24 cellular contexts compared by ENCODE assay signal in the genomic region with DNA sequence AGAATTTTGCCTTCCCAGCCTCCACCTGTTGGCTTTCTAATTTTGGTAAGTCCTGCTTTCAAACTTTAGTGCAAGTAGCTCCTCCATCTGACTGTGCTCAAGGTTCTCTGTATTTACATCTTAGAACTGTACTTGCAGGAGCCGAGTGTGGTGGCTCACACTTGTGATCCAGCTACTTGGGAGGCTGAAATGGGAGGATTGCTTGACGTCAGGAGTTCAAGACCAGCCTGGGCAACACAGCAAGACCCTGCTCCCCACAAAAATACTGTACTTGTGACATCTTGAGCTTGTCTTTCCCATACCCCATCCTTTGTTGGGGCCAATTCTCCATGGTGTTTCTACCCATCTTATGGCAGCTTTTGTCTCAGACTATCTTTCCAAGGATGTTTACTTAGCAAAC.
"Had no signal": no experiment of that assay in that cellular context is flagged by ENCODE, and none has a peak within 500 bp of the region (broad histone marks: within the 10 kb centered on the region; RNA-seq: fewer than 3 reads in every experiment).

No MANE protein-coding gene starts in this region.

- H3K9me3 ChIP-seq: MG63, Peyer's patch had no signal

- H3K9me3 Mint-ChIP-seq: activated naive CD4-positive, alpha-beta T cell treated with anti-CD3 and anti-CD28 coated beads for 36 hours; activated T-cell treated with anti-CD3 and anti-CD28 coated beads, Interleukin-2, amount 50 U/mL, for 24 hours; activated T-helper 1 cell treated with anti-CD3 and anti-CD28 coated beads, Interleukin-12 subunit alpha, Interleukin-12 subunit beta, Interleukin-2, Interleukin-4 antibody, amounts not matched to agents 30 ng/mL and 10 ng/mL and 1 ng/mL, durations not matched to agents 14 hours and 24 hours and 36 hours; T-cell had no signal

- DNase-seq: activated CD4-positive, alpha-beta T cell treated with anti-CD3 and anti-CD28 coated beads for 36 hours; activated CD4-positive, alpha-beta T cell treated with anti-CD3 and anti-CD28 coated beads, Interleukin-2, amount 50 U/mL, for 4 hours; activated CD8-positive, alpha-beta T cell treated with anti-CD3 and anti-CD28 coated beads, Interleukin-2, amount 10 ng/mL, durations not matched to agents 7 days and 5 days; activated gamma-delta T cell; activated naive CD4-positive, alpha-beta T cell treated with anti-CD3 and anti-CD28 coated beads for 36 hours; activated T-cell treated with anti-CD3 and anti-CD28 coated beads, Interleukin-2, amount 50 U/mL, for 24 hours; amygdala; cerebellar nuclear complex; MG63; MV-4-11; NCI-H1105; NCI-H1436 treated with DMSO at 0.1 percent for 48 hours; NCI-H187; NCI-H2081; NCI-H446; NCI-H524; Peyer's patch; SHP77 treated with DMSO at 0.1 percent for 48 hours; T-cell; T-helper 2 cell; T1000 had no signal

- H3K27me3 ChIP-seq: MG63, Peyer's patch had no signal

- H3K4me3 ChIP-seq: MG63, Peyer's patch had no signal

- H3K36me3 Mint-ChIP-seq: activated naive CD8-positive, alpha-beta T cell; brain; T-cell had no signal

- H3K4me3 Mint-ChIP-seq: activated CD4-positive, alpha-beta T cell treated with anti-CD3 and anti-CD28 coated beads for 36 hours; activated CD8-positive, alpha-beta T cell treated with anti-CD3 and anti-CD28 coated beads, Interleukin-2, amount 10 ng/mL, durations not matched to agents 7 days and 5 days; activated naive CD4-positive, alpha-beta T cell treated with anti-CD3 and anti-CD28 coated beads for 36 hours; activated naive CD8-positive, alpha-beta T cell; activated T-cell treated with anti-CD3 and anti-CD28 coated beads, Interleukin-2, amount 50 U/mL, for 24 hours; activated T-helper 1 cell treated with anti-CD3 and anti-CD28 coated beads, Interleukin-12 subunit alpha, Interleukin-12 subunit beta, Interleukin-2, Interleukin-4 antibody, amounts not matched to agents 30 ng/mL and 10 ng/mL and 1 ng/mL, durations not matched to agents 14 hours and 24 hours and 36 hours; brain; T-cell had no signal

- H3K27me3 Mint-ChIP-seq: activated CD4-positive, alpha-beta T cell treated with anti-CD3 and anti-CD28 coated beads for 36 hours; activated naive CD8-positive, alpha-beta T cell; activated T-cell treated with anti-CD3 and anti-CD28 coated beads, Interleukin-2, amount 50 U/mL, for 24 hours; T-cell had no signal

- H3K27ac Mint-ChIP-seq: activated CD4-positive, alpha-beta T cell treated with anti-CD3 and anti-CD28 coated beads for 36 hours; activated CD8-positive, alpha-beta T cell treated with anti-CD3 and anti-CD28 coated beads, Interleukin-2, amount 10 ng/mL, durations not matched to agents 7 days and 5 days; activated naive CD4-positive, alpha-beta T cell treated with anti-CD3 and anti-CD28 coated beads for 36 hours; activated naive CD8-positive, alpha-beta T cell; activated T-cell treated with anti-CD3 and anti-CD28 coated beads, Interleukin-2, amount 50 U/mL, for 24 hours; activated T-helper 1 cell treated with anti-CD3 and anti-CD28 coated beads, Interleukin-12 subunit alpha, Interleukin-12 subunit beta, Interleukin-2, Interleukin-4 antibody, amounts not matched to agents 30 ng/mL and 10 ng/mL and 1 ng/mL, durations not matched to agents 14 hours and 24 hours and 36 hours; T-cell had no signal

- H3K27ac ChIP-seq: Peyer's patch had no signal

- H3K36me3 ChIP-seq: Peyer's patch had no signal

- ATAC-seq: activated CD4-positive, alpha-beta T cell treated with anti-CD3 and anti-CD28 coated beads for 36 hours; activated CD8-positive, alpha-beta T cell treated with anti-CD3 and anti-CD28 coated beads, Interleukin-2, amount 10 ng/mL, durations not matched to agents 7 days and 5 days; T-cell had no signal
